1 cellular context compared by ENCODE assay signal in the genomic region with DNA sequence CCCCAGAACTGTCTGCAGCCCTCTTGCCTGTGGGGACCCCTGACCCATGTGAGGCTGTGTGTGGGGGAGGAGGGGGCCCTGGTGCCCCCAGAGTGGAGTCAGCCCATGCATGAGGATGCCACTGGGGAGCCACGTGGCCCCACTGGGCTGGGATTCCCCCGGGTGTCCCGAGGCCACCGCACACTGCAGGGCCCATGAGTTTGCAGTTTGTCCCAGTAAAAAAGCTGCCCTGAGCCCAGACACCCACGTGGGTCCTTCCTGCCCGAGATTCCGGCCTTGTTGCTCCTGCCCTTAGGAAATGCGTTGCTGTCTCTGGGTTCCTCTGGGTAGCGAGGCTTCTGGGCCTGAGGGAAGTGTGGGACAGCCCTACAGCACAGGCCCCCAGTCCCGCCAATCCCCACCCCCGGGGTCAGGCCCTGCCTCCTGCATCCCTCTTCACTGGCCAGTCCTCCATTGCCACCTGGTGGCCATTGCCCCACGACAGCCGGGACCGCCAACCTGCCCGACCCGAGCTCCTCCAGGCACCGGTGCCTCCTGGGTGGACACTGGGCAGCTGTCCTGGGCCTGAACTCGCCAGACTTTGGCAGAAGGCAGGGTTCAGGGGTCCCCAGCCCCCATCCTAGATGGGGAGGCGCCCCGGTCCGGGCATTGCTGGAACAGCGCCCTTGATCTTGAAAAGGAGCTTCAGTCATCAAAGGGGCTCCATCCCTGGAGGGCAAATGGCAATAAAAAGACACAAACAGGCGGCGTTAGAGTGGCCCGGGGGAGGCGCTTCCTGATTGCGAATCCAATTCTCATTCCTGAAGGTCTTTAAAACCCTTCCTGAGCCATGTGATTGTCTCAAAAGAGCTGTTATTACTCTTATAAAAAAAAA.
TF ChIP-seq lines count a peak whose summit lies in the region.

No MANE protein-coding gene starts in this region.

TF ChIP-seq in WTC11, 78 proteins besides CTCF, POLR2A, EP300 and RAD21 (continued from another document):
- TF ChIP-seq, protein P1, sequence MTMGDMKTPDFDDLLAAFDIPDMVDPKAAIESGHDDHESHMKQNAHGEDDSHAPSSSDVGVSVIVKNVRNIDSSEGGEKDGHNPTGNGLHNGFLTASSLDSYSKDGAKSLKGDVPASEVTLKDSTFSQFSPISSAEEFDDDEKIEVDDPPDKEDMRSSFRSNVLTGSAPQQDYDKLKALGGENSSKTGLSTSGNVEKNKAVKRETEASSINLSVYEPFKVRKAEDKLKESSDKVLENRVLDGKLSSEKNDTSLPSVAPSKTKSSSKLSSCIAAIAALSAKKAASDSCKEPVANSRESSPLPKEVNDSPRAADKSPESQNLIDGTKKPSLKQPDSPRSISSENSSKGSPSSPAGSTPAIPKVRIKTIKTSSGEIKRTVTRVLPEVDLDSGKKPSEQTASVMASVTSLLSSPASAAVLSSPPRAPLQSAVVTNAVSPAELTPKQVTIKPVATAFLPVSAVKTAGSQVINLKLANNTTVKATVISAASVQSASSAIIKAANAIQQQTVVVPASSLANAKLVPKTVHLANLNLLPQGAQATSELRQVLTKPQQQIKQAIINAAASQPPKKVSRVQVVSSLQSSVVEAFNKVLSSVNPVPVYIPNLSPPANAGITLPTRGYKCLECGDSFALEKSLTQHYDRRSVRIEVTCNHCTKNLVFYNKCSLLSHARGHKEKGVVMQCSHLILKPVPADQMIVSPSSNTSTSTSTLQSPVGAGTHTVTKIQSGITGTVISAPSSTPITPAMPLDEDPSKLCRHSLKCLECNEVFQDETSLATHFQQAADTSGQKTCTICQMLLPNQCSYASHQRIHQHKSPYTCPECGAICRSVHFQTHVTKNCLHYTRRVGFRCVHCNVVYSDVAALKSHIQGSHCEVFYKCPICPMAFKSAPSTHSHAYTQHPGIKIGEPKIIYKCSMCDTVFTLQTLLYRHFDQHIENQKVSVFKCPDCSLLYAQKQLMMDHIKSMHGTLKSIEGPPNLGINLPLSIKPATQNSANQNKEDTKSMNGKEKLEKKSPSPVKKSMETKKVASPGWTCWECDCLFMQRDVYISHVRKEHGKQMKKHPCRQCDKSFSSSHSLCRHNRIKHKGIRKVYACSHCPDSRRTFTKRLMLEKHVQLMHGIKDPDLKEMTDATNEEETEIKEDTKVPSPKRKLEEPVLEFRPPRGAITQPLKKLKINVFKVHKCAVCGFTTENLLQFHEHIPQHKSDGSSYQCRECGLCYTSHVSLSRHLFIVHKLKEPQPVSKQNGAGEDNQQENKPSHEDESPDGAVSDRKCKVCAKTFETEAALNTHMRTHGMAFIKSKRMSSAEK (CRISPR knock-in tag; IDR thresholded peaks at IDR 0.05; ENCODE audit: borderline replicate concordance), result no peak
- TF ChIP-seq, protein P2, sequence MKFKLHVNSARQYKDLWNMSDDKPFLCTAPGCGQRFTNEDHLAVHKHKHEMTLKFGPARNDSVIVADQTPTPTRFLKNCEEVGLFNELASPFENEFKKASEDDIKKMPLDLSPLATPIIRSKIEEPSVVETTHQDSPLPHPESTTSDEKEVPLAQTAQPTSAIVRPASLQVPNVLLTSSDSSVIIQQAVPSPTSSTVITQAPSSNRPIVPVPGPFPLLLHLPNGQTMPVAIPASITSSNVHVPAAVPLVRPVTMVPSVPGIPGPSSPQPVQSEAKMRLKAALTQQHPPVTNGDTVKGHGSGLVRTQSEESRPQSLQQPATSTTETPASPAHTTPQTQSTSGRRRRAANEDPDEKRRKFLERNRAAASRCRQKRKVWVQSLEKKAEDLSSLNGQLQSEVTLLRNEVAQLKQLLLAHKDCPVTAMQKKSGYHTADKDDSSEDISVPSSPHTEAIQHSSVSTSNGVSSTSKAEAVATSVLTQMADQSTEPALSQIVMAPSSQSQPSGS (CRISPR knock-in tag; IDR thresholded peaks at IDR 0.05; ENCODE audit: borderline replicate concordance, low read depth), result no peak
